In the genomic region with DNA sequence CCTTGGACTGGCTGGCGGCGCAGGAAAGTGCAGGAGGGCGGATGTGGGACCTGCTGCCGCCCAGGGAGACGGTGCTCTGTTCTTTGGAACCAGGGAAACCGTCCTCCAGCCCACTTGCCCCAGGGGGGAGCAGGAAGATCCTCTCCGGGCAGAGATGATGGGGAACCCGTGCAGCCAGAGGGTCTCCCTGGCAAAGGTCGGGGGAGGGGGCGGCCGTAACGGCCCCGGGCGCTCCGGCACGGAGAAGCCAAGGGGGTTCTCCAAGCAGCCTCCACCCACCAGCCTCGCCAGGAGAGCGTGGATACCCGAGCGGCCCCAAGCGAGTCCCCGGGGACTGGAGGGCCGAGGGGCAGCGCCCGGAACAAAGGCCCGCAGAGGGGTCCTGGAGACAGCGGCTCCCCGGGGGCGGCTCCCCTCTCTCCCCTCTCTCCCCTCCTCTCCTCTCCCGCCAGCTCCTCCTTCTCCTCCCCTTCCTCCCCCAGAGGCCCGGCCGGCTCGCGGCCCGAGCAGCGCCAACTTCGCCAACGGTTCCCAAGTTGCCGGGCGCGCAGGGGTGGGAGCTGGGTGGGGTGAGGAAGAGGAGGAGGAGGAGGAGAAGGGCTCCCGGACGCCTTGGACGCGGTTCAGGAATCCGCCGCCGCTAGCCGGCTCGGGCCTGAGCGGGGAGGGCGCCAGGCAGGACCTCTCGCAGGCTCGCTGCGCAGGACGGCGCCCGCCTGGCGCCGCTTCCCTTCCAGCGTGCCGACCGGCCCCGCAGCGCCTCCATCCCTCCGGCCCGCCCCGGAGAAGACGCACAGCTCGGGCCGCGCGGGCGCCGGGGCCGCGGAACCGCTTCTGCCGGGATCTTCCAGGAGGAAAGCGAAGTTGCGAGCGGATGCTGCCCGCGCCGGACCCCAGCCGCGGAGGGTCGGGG, we compare ENCODE assay signal across 1 cellular context.
TF ChIP-seq lines count a peak whose summit lies in the region.

A gene with protein sequence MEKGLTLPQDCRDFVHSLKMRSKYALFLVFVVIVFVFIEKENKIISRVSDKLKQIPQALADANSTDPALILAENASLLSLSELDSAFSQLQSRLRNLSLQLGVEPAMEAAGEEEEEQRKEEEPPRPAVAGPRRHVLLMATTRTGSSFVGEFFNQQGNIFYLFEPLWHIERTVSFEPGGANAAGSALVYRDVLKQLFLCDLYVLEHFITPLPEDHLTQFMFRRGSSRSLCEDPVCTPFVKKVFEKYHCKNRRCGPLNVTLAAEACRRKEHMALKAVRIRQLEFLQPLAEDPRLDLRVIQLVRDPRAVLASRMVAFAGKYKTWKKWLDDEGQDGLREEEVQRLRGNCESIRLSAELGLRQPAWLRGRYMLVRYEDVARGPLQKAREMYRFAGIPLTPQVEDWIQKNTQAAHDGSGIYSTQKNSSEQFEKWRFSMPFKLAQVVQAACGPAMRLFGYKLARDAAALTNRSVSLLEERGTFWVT (plus strand): TSS at position 640 of the 913 bp plus-strand sequence. CDS start 41,448 bp downstream, outside the sequence.

TF ChIP-seq in HEK293, 187 proteins besides CTCF, POLR2A, EP300 and RAD21 (continued from another document and continues in another):
- TF ChIP-seq, protein P1, sequence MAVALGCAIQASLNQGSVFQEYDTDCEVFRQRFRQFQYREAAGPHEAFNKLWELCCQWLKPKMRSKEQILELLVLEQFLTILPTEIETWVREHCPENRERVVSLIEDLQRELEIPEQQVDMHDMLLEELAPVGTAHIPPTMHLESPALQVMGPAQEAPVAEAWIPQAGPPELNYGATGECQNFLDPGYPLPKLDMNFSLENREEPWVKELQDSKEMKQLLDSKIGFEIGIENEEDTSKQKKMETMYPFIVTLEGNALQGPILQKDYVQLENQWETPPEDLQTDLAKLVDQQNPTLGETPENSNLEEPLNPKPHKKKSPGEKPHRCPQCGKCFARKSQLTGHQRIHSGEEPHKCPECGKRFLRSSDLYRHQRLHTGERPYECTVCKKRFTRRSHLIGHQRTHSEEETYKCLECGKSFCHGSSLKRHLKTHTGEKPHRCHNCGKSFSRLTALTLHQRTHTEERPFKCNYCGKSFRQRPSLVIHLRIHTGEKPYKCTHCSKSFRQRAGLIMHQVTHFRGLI (tag by site-specific recombination; IDR thresholded peaks at IDR 0.05), result no peak
- TF ChIP-seq IKZF3 (tag by site-specific recombination; IDR thresholded peaks at IDR 0.05) (peak; percentile 59), ZNF776 (tag by site-specific recombination; IDR thresholded peaks at IDR 0.05; ENCODE audit: borderline replicate concordance) (no peak), ZBTB8A (tag by site-specific recombination; IDR thresholded peaks at IDR 0.05) (peak; percentile 55), ZNF366 (tag by site-specific recombination; conservative IDR thresholded peaks at IDR 0.05) (peak; percentile 50), ZEB2 (tag by site-specific recombination; IDR thresholded peaks at IDR 0.05) (0 out of 2 replicates have a peak, but pooled peaks have one; percentile 26), ZNF561 (tag by site-specific recombination; IDR thresholded peaks at IDR 0.05; ENCODE audit: borderline replicate concordance) (peak; percentile 47; the same call in 1 of the 2 replicates), ZNF2 (tag by site-specific recombination; IDR thresholded peaks at IDR 0.05) (no peak), WT1 (tag by site-specific recombination; IDR thresholded peaks at IDR 0.05) (peak; percentile 80), ZNF521 (tag by site-specific recombination; IDR thresholded peaks at IDR 0.05) (no peak), ZNF214 (tag by site-specific recombination; IDR thresholded peaks at IDR 0.05; ENCODE audit: borderline replicate concordance) (no peak), ZIC2 (tag by site-specific recombination; IDR thresholded peaks at IDR 0.05) (peak; percentile 52), ZXDB (tag by site-specific recombination; IDR thresholded peaks at IDR 0.05) (peak; percentile 40; the same call in 1 of the 2 replicates), SCRT1 (tag by site-specific recombination; IDR thresholded peaks at IDR 0.05; ENCODE audit: borderline replicate concordance) (no peak), ZNF777 (tag by site-specific recombination; IDR thresholded peaks at IDR 0.05; ENCODE audit: borderline replicate concordance) (0 out of 2 replicates have a peak, but pooled peaks have one; percentile 32), GLI4 (tag by site-specific recombination; IDR thresholded peaks at IDR 0.05) (no peak), ZNF404 (tag by site-specific recombination; IDR thresholded peaks at IDR 0.05) (no peak), ZNF664 (tag by site-specific recombination; IDR thresholded peaks at IDR 0.05) (no peak), ZNF311 (tag by site-specific recombination; IDR thresholded peaks at IDR 0.05; ENCODE audit: borderline replicate concordance) (no peak), ZNF670 (tag by site-specific recombination; IDR thresholded peaks at IDR 0.05; ENCODE audit: low read depth) (no peak), KLF16 (tag by site-specific recombination; IDR thresholded peaks at IDR 0.05) (peak; percentile 46; the same call in 1 of the 2 replicates), ZNF423 (tag by site-specific recombination; IDR thresholded peaks at IDR 0.05) (peak; percentile 66), KLF8 (tag by site-specific recombination; IDR thresholded peaks at IDR 0.05) (peak; percentile 56; the same call in 1 of the 2 replicates), ZNF394 (tag by site-specific recombination; IDR thresholded peaks at IDR 0.05; ENCODE audit: borderline replicate concordance) (peak; percentile 80), ZNF248 (tag by site-specific recombination; IDR thresholded peaks at IDR 0.05) (no peak), ZNF239 (tag by site-specific recombination; IDR thresholded peaks at IDR 0.05) (no peak), ZNF16 (tag by site-specific recombination; IDR thresholded peaks at IDR 0.05; ENCODE audit: low read depth) (no peak)
- TF ChIP-seq, protein P2, sequence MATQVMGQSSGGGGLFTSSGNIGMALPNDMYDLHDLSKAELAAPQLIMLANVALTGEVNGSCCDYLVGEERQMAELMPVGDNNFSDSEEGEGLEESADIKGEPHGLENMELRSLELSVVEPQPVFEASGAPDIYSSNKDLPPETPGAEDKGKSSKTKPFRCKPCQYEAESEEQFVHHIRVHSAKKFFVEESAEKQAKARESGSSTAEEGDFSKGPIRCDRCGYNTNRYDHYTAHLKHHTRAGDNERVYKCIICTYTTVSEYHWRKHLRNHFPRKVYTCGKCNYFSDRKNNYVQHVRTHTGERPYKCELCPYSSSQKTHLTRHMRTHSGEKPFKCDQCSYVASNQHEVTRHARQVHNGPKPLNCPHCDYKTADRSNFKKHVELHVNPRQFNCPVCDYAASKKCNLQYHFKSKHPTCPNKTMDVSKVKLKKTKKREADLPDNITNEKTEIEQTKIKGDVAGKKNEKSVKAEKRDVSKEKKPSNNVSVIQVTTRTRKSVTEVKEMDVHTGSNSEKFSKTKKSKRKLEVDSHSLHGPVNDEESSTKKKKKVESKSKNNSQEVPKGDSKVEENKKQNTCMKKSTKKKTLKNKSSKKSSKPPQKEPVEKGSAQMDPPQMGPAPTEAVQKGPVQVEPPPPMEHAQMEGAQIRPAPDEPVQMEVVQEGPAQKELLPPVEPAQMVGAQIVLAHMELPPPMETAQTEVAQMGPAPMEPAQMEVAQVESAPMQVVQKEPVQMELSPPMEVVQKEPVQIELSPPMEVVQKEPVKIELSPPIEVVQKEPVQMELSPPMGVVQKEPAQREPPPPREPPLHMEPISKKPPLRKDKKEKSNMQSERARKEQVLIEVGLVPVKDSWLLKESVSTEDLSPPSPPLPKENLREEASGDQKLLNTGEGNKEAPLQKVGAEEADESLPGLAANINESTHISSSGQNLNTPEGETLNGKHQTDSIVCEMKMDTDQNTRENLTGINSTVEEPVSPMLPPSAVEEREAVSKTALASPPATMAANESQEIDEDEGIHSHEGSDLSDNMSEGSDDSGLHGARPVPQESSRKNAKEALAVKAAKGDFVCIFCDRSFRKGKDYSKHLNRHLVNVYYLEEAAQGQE (tag by site-specific recombination; IDR thresholded peaks at IDR 0.05), result 0 out of 2 replicates have a peak, but pooled peaks have one; percentile 10
- TF ChIP-seq, protein P3, sequence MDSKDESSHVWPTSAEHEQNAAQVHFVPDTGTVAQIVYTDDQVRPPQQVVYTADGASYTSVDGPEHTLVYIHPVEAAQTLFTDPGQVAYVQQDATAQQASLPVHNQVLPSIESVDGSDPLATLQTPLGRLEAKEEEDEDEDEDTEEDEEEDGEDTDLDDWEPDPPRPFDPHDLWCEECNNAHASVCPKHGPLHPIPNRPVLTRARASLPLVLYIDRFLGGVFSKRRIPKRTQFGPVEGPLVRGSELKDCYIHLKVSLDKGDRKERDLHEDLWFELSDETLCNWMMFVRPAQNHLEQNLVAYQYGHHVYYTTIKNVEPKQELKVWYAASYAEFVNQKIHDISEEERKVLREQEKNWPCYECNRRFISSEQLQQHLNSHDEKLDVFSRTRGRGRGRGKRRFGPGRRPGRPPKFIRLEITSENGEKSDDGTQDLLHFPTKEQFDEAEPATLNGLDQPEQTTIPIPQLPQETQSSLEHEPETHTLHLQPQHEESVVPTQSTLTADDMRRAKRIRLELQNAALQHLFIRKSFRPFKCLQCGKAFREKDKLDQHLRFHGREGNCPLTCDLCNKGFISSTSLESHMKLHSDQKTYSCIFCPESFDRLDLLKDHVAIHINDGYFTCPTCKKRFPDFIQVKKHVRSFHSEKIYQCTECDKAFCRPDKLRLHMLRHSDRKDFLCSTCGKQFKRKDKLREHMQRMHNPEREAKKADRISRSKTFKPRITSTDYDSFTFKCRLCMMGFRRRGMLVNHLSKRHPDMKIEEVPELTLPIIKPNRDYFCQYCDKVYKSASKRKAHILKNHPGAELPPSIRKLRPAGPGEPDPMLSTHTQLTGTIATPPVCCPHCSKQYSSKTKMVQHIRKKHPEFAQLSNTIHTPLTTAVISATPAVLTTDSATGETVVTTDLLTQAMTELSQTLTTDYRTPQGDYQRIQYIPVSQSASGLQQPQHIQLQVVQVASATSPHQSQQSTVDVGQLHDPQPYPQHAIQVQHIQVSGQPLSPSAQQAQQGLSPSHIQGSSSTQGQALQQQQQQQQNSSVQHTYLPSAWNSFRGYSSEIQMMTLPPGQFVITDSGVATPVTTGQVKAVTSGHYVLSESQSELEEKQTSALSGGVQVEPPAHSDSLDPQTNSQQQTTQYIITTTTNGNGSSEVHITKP (tag by site-specific recombination; IDR thresholded peaks at IDR 0.05), result peak; percentile 27
- TF ChIP-seq, protein P4, sequence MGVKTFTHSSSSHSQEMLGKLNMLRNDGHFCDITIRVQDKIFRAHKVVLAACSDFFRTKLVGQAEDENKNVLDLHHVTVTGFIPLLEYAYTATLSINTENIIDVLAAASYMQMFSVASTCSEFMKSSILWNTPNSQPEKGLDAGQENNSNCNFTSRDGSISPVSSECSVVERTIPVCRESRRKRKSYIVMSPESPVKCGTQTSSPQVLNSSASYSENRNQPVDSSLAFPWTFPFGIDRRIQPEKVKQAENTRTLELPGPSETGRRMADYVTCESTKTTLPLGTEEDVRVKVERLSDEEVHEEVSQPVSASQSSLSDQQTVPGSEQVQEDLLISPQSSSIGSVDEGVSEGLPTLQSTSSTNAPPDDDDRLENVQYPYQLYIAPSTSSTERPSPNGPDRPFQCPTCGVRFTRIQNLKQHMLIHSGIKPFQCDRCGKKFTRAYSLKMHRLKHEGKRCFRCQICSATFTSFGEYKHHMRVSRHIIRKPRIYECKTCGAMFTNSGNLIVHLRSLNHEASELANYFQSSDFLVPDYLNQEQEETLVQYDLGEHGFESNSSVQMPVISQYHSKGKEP (tag by site-specific recombination; IDR thresholded peaks at IDR 0.05), result no peak
- TF ChIP-seq, protein P5, sequence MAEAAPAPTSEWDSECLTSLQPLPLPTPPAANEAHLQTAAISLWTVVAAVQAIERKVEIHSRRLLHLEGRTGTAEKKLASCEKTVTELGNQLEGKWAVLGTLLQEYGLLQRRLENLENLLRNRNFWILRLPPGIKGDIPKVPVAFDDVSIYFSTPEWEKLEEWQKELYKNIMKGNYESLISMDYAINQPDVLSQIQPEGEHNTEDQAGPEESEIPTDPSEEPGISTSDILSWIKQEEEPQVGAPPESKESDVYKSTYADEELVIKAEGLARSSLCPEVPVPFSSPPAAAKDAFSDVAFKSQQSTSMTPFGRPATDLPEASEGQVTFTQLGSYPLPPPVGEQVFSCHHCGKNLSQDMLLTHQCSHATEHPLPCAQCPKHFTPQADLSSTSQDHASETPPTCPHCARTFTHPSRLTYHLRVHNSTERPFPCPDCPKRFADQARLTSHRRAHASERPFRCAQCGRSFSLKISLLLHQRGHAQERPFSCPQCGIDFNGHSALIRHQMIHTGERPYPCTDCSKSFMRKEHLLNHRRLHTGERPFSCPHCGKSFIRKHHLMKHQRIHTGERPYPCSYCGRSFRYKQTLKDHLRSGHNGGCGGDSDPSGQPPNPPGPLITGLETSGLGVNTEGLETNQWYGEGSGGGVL (tag by site-specific recombination; IDR thresholded peaks at IDR 0.05), result peak; percentile 99
- TF ChIP-seq, protein P6, sequence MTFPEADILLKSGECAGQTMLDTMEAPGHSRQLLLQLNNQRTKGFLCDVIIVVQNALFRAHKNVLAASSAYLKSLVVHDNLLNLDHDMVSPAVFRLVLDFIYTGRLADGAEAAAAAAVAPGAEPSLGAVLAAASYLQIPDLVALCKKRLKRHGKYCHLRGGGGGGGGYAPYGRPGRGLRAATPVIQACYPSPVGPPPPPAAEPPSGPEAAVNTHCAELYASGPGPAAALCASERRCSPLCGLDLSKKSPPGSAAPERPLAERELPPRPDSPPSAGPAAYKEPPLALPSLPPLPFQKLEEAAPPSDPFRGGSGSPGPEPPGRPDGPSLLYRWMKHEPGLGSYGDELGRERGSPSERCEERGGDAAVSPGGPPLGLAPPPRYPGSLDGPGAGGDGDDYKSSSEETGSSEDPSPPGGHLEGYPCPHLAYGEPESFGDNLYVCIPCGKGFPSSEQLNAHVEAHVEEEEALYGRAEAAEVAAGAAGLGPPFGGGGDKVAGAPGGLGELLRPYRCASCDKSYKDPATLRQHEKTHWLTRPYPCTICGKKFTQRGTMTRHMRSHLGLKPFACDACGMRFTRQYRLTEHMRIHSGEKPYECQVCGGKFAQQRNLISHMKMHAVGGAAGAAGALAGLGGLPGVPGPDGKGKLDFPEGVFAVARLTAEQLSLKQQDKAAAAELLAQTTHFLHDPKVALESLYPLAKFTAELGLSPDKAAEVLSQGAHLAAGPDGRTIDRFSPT (tag by site-specific recombination; IDR thresholded peaks at IDR 0.05), result peak; percentile 34; the same call in 1 of the 2 replicates
- TF ChIP-seq, protein P7, sequence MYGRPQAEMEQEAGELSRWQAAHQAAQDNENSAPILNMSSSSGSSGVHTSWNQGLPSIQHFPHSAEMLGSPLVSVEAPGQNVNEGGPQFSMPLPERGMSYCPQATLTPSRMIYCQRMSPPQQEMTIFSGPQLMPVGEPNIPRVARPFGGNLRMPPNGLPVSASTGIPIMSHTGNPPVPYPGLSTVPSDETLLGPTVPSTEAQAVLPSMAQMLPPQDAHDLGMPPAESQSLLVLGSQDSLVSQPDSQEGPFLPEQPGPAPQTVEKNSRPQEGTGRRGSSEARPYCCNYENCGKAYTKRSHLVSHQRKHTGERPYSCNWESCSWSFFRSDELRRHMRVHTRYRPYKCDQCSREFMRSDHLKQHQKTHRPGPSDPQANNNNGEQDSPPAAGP (tag by site-specific recombination; IDR thresholded peaks at IDR 0.05), result peak; percentile 38; the same call in 1 of the 2 replicates
- TF ChIP-seq, protein P8, sequence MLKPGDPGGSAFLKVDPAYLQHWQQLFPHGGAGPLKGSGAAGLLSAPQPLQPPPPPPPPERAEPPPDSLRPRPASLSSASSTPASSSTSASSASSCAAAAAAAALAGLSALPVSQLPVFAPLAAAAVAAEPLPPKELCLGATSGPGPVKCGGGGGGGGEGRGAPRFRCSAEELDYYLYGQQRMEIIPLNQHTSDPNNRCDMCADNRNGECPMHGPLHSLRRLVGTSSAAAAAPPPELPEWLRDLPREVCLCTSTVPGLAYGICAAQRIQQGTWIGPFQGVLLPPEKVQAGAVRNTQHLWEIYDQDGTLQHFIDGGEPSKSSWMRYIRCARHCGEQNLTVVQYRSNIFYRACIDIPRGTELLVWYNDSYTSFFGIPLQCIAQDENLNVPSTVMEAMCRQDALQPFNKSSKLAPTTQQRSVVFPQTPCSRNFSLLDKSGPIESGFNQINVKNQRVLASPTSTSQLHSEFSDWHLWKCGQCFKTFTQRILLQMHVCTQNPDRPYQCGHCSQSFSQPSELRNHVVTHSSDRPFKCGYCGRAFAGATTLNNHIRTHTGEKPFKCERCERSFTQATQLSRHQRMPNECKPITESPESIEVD (tag by site-specific recombination; IDR thresholded peaks at IDR 0.05), result no peak
